ENCODE assay signal across 17 cellular contexts in the genomic region with DNA sequence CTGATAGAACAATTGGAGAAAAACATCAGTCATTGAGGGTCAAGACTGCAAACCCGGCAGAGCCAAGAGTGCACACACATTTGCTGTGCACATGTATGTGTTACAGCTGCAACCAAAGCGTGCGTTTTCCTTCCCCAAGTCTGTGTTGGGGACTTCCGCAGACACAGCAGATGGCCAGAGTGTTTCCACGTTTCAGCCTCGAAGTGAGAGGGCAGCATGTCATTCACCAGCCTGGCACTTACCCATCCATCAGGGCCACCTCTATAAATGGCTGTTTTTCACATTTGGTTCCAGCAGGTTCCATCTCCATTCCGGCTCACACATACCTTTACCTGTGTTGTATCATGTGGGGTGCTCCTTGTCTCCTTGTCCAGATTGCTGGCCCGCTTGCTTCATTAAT.
"Had no signal": no experiment of that assay in that cellular context is flagged by ENCODE, and none has a peak within 500 bp of the region (broad histone marks: within the 10 kb centered on the region; RNA-seq: fewer than 3 reads in every experiment).

No MANE protein-coding gene starts in this region.

- H3K4me3 ChIP-seq: adrenal gland, left lung, skin epidermis, tibial nerve, uterus had no signal

- H3K27ac ChIP-seq: adrenal gland, epithelial cell of prostate, foreskin keratinocyte, left lung, skin epidermis, tibial nerve, uterus had no signal

- ATAC-seq: activated CD4-positive, CD25-positive, alpha-beta regulatory T cell treated with anti-CD3 and anti-CD28 coated beads, Interleukin-2, amount 50 U/mL, for 24 hours; activated naive CD4-positive, alpha-beta T cell treated with anti-CD3 and anti-CD28 coated beads, Interleukin-2, amount 50 U/mL, for 72 hours; effector memory CD8-positive, alpha-beta T cell; foreskin keratinocyte; left lung; right cardiac atrium had no signal

- DNase-seq: activated CD4-positive, alpha-beta T cell treated with anti-CD3 and anti-CD28 coated beads, Interleukin-2, amount 50 U/mL, for 4 hours; activated gamma-delta T cell treated with Interleukin-2 at 50 U/mL for 16 hours; adrenal gland; dermis blood vessel endothelial cell; effector memory CD8-positive, alpha-beta T cell; foreskin keratinocyte; hypothalamus; kidney; left lung; right cardiac atrium; uterus had no signal

- H3K9me3 ChIP-seq: adrenal gland, left lung, tibial nerve, uterus had no signal

- H3K4me1 ChIP-seq: adrenal gland, foreskin keratinocyte, left lung, tibial nerve, uterus had no signal

- H3K36me3 ChIP-seq: adrenal gland, left lung, tibial nerve, uterus had no signal

- H3K27me3 ChIP-seq: adrenal gland, left lung, uterus had no signal

- FAIRE-seq: astrocyte, kidney had no signal
